Comparison of ENCODE assay signal across 11 cellular contexts in genomic region chr6:148513145-148514071, GRCh38.
DNase-seq lines count a peak whose midpoint lies in the region; ATAC-seq and TF ChIP-seq lines count a peak whose summit lies in the region.
"Had no signal": no experiment of that assay in that cellular context is flagged by ENCODE, and none has a peak within 500 bp of the region (broad histone marks: within the 10 kb centered on the region; RNA-seq: fewer than 3 reads in every experiment).

No MANE protein-coding gene starts in this region.

- no peaks in the 10 kb centered on the region for H3K9me3 ChIP-seq in gastroesophageal sphincter
- peaks cover 0 to 2% of the 10 kb centered on the region in 2 donors for H3K9me3 ChIP-seq in neuronal stem cell (replicated peaks in 1 of 2; ENCODE audit: control insufficient read depth in 2 of 2, insufficient read depth in 1 of 2, low read depth in 1 of 2, low read length in 2 of 2)
- H3K9me3 ChIP-seq in vagina, result no peaks in the 10 kb centered on the region
- no peaks in the 10 kb centered on the region for H3K9me3 ChIP-seq in OCI-LY7 (ENCODE audit: low read length)

- no peak overlapping the region for H3K4ac ChIP-seq in neuronal stem cell (ENCODE audit: low read length)

- H2BK5ac ChIP-seq in neuronal stem cell (ENCODE audit: low read length), result no peak overlapping the region

- ATAC-seq in Right ventricle myocardium inferior (peak; percentile 77), gastroesophageal sphincter (peak; percentile 61)
- ATAC-seq: foreskin keratinocyte; stimulated activated effector memory CD8-positive, alpha-beta T cell treated with anti-CD3 and anti-CD28 coated beads, Interleukin-12 subunit alpha, Interleukin-12 subunit beta, amount 100 ng/mL, for 72 hours had no signal

- H3K9ac ChIP-seq in neuronal stem cell (ENCODE audit: low read depth, low read length, poor library complexity), result peak overlapping the region; percentile 5

- H3K4me3 ChIP-seq in gastroesophageal sphincter, result peak overlapping the region in 1 of 2 donors; percentile 32
- no peak overlapping the region for H3K4me3 ChIP-seq in neuronal stem cell (ENCODE audit: low read length in 2 of 2)
- H3K4me3 ChIP-seq in vagina, result peak overlapping the region; percentile 15 to 32
- no peak overlapping the region for H3K4me3 ChIP-seq in OCI-LY7 (ENCODE audit: low read depth, low read length, poor library complexity, severe bottlenecking)

- TF ChIP-seq POLR2A in gastroesophageal sphincter (IDR thresholded peaks at IDR 0.05), result peak in 1 of 2 donors; percentile 30
- TF ChIP-seq POLR2A in vagina (IDR thresholded peaks at IDR 0.05), result peak in 1 of 2 donors; percentile 22

- no peak overlapping the region for H2BK120ac ChIP-seq in neuronal stem cell (ENCODE audit: low read depth, low read length)

- H3K27ac ChIP-seq in gastroesophageal sphincter (peak overlapping the region; percentile 69 to 90 (median 84)), neuronal stem cell (replicated peaks; ENCODE audit: low read length) (no peak overlapping the region), vagina (peak overlapping the region; percentile 94), OCI-LY7 (ENCODE audit: low read depth, low read length, poor library complexity, severe bottlenecking) (no peak overlapping the region)
- H3K27ac ChIP-seq: foreskin keratinocyte had no signal

- 6 to 35% methylated on average over 2 to 3 of the region's 14 CpGs for WGBS in gastroesophageal sphincter (ENCODE audit: low coverage in 1 of 2), 2 donors
- WGBS in neuronal stem cell (ENCODE audit: extremely low coverage in 2 of 2, insufficient read length in 2 of 2, insufficient replicate concordance in 1 of 2), 2 donors, result no CpG with 5 or more reads among the region's 14 CpGs

- H3K4me2 ChIP-seq in neuronal stem cell (ENCODE audit: insufficient read depth, low read length, poor library complexity, severe bottlenecking), result no peak overlapping the region
- no peak overlapping the region for H3K4me2 ChIP-seq in OCI-LY7 (ENCODE audit: low read length)

- BruUV-seq in OCI-LY7 (replicated peaks; lab: Mats Ljungman, UMichigan), result no TSS peak

- H3K23ac ChIP-seq in neuronal stem cell (ENCODE audit: low read depth, low read length, poor library complexity), result peak overlapping the region; percentile 70

- no peak overlapping the region for H3K14ac ChIP-seq in neuronal stem cell (ENCODE audit: low read length)

- H2AK5ac ChIP-seq in neuronal stem cell (ENCODE audit: low read depth, low read length), result no peak overlapping the region

- H3K79me2 ChIP-seq in OCI-LY7 (ENCODE audit: insufficient read depth, low read depth, low read length), result no peaks in the 10 kb centered on the region

- H4K91ac ChIP-seq in neuronal stem cell (ENCODE audit: low read depth, low read length, poor library complexity), result no peak overlapping the region

- no peak for TF ChIP-seq EP300 in gastroesophageal sphincter (IDR thresholded peaks at IDR 0.05)

- H3K36me3 ChIP-seq in gastroesophageal sphincter, result peaks cover 0 to 19% of the 10 kb centered on the region in 2 donors
- peaks cover 2 to 14% of the 10 kb centered on the region in 2 donors for H3K36me3 ChIP-seq in neuronal stem cell (replicated peaks in 1 of 2; ENCODE audit: control insufficient read depth in 2 of 2, insufficient read depth in 2 of 2, low read length in 2 of 2)
- no peaks in the 10 kb centered on the region for H3K36me3 ChIP-seq in vagina
- H3K36me3 ChIP-seq in OCI-LY7 (ENCODE audit: insufficient read depth, low read length), result no peaks in the 10 kb centered on the region

- H4K8ac ChIP-seq in neuronal stem cell (ENCODE audit: low read depth, low read length), result no peak overlapping the region

- DNase-seq in Right ventricle myocardium inferior (ENCODE audit: missing footprints), result no peak
- DNase-seq in cardiac septum (ENCODE audit: low spot score), result no peak
- DNase-seq in neuronal stem cell (ENCODE audit: low spot score), result no peak
- no peak for DNase-seq in vagina (ENCODE audit: extremely low spot score in 2 of 2)
- DNase-seq in RKO (ENCODE audit: low spot score), result no peak
- no peak for DNase-seq in OCI-LY7 (ENCODE audit: low spot score)
- no peak for DNase-seq in stimulated activated CD4-positive, alpha-beta T cell treated with anti-CD3 and anti-CD28 coated beads, Interleukin-1b, Interleukin-23, amount 100 ng/mL, for 48 hours
- DNase-seq: foreskin keratinocyte, T1000 had no signal

- no peaks in the 10 kb centered on the region for H3K9me2 ChIP-seq in OCI-LY7 (ENCODE audit: insufficient read depth, low read length)

- H3K4me1 ChIP-seq in gastroesophageal sphincter (peaks cover 0 to 76% (median 4%) of the 10 kb centered on the region in 3 donors), neuronal stem cell (ENCODE audit: control insufficient read depth in 2 of 2, insufficient read depth in 1 of 2, low read depth in 1 of 2, low read length in 2 of 2) (peaks cover 14 to 18% of the 10 kb centered on the region in 2 donors), vagina (peaks cover 55% of the 10 kb centered on the region), OCI-LY7 (ENCODE audit: insufficient read depth, low read length, poor library complexity, severe bottlenecking) (no peaks in the 10 kb centered on the region)

- no peaks in the 10 kb centered on the region for H3K79me1 ChIP-seq in neuronal stem cell (ENCODE audit: low read depth, low read length)

- no peak overlapping the region for H2BK15ac ChIP-seq in neuronal stem cell (ENCODE audit: low read length)

- CTCF ChIA-PET in OCI-LY7 (lab: Charles Lee; ENCODE audit: unreplicated experiment), result no interaction called here

- H2AFZ ChIP-seq in neuronal stem cell (ENCODE audit: low read length) (no peak overlapping the region), OCI-LY7 (ENCODE audit: low read length) (no peak overlapping the region)

- POLR2A ChIA-PET in OCI-LY7 (lab: Charles Lee), result interaction anchor here (0.7 to 0.8 kb wide), 2 partner anchors 14 to 243 kb away, joined by 3 read pairs; no protein-coding TSS in a partner anchor

- intact Hi-C loops in Right ventricle myocardium inferior (cut with DNase I), result no loop called here
- intact Hi-C loops in cardiac septum (cut with DNase I), result no loop called here
- intact Hi-C loops in vagina (cut with DNase I), result no loop called here
- intact Hi-C loops in OCI-LY7 (cut with micrococcal nuclease; ENCODE audit: unreplicated experiment), result no loop called here

- H3K27me3 ChIP-seq in gastroesophageal sphincter, result no peaks in the 10 kb centered on the region
- no peaks in the 10 kb centered on the region for H3K27me3 ChIP-seq in neuronal stem cell (ENCODE audit: control insufficient read depth in 3 of 3, insufficient read depth in 3 of 3, low read depth in 1 of 3, low read length in 3 of 3)
- H3K27me3 ChIP-seq in vagina, result no peaks in the 10 kb centered on the region
- H3K27me3 ChIP-seq: foreskin keratinocyte had no signal

- TF ChIP-seq CTCF in gastroesophageal sphincter (IDR thresholded peaks at IDR 0.05) (no peak), vagina (IDR thresholded peaks at IDR 0.05) (no peak), OCI-LY7 (conservative IDR thresholded peaks at IDR 0.05; ENCODE audit: low read length) (no peak)

- H2BK12ac ChIP-seq in neuronal stem cell (ENCODE audit: low read length), result no peak overlapping the region

- no peaks in the 10 kb centered on the region for H4K20me1 ChIP-seq in OCI-LY7 (ENCODE audit: insufficient read depth, low read length)

- peak overlapping the region; percentile 45 for H3K18ac ChIP-seq in neuronal stem cell (ENCODE audit: low read length)

Comparison
In these comparisons a context has a peak if more than half of its experiments do, and no peak if none do; other contexts are left out.
1. H3K27ac ChIP-seq: peak in gastroesophageal sphincter (4 of 4) and vagina (single experiment); none in neuronal stem cell (single experiment) and OCI-LY7 (single experiment).
2. H3K4me3 ChIP-seq: peak in vagina (2 of 2); none in neuronal stem cell (0 of 2) and OCI-LY7 (single experiment).